ENCODE assay signal across 8 cellular contexts in the genomic region with DNA sequence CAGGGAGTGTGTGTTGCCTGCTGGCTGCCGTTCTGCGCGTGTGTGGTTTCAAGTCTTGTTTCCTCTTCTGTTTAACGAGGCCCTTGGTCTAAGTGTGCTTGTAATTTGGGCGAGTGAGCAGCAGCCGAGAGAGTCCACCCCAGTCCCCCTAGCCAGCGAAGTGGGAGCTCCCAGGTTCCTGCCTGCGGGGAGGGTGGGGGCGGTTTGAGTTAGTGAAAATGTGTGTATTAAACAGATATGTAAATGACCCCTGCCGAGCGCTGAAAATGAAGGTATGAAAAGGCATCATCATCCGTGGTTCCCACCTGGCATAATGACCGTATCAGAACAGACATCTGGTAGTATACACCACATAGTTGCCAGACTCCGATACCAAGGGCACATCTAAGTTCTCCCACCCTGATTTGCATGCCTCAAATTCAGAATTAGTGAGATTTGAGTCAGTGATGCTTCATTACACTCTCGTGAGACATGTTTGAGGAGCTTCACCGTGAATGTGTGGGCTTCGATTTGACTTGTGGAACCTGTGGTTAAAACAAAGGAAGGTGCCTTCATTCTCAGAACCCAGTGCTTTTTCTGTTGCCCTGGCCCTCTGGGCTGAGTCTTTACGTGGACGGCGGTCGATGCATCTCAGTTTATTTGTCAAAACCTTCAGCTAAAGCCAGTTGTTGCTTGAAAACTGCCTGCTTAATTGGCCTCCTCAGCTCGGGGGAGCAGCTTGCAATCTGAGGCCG.
DNase-seq lines count a peak whose midpoint lies in the region; ATAC-seq and TF ChIP-seq lines count a peak whose summit lies in the region.

No MANE protein-coding gene starts in this region.

- POLR2A ChIA-PET in WTC11 (lab: Charles Lee): no interaction called here

- H3K9me3 Mint-ChIP-seq in WTC11: no peaks in the 10 kb centered on the region
- no peaks in the 10 kb centered on the region for H3K9me3 Mint-ChIP-seq in memory B cell

- no peaks in the 10 kb centered on the region for H3K27me3 Mint-ChIP-seq in WTC11 (ENCODE audit: low read depth)
- no peaks in the 10 kb centered on the region for H3K27me3 Mint-ChIP-seq in memory B cell

- CTCF ChIA-PET in WTC11 (lab: Charles Lee): interaction anchor here (1.3 to 1.5 kb wide), 2 partner anchors 11 to 22 kb away, joined by 5 to 7 read pairs; no protein-coding TSS in a partner anchor

- DNase-seq in WTC11 (ENCODE audit: low spot score): peak; percentile 12
- peak; percentile 21 to 47 for DNase-seq in memory B cell (ENCODE audit: low spot score in 2 of 2)
- no peak for DNase-seq in hypothalamus (lab: John Stamatoyannopoulos, UW)
- no peak for DNase-seq in NCI-H510A (lab: John Stamatoyannopoulos, UW)
- DNase-seq in hippocampal formation (lab: John Stamatoyannopoulos, UW): no peak
- no peak for DNase-seq in GF-D8 (lab: John Stamatoyannopoulos, UW)

- peak; percentile 86 for ATAC-seq in GM19023 (IDR thresholded peaks at IDR 0.05; ENCODE audit: unreplicated experiment)
- ATAC-seq in HG02885 (IDR thresholded peaks at IDR 0.05; ENCODE audit: poor library complexity, unreplicated experiment): peak; percentile 84
- ATAC-seq in WTC11: no peak
- peak; percentile 86 for ATAC-seq in memory B cell (ENCODE audit: low read depth)

- no peak overlapping the region for H3K4me3 Mint-ChIP-seq in WTC11
- peak overlapping the region; percentile 68 for H3K4me3 Mint-ChIP-seq in memory B cell

- H3K27ac Mint-ChIP-seq in WTC11 (peak overlapping the region; percentile 92), memory B cell (peak overlapping the region; percentile 81)

- H3K36me3 Mint-ChIP-seq in WTC11 (peaks cover 17% of the 10 kb centered on the region), memory B cell (peaks cover 19% of the 10 kb centered on the region)

- H3K4me1 Mint-ChIP-seq in WTC11 (peaks cover 29% of the 10 kb centered on the region), memory B cell (peaks cover 12% of the 10 kb centered on the region)

- TF ChIP-seq CTCF in WTC11 (IDR thresholded peaks at IDR 0.05): no peak

TF ChIP-seq in WTC11, 78 proteins besides CTCF, POLR2A, EP300 and RAD21:
- TF ChIP-seq, protein P1, sequence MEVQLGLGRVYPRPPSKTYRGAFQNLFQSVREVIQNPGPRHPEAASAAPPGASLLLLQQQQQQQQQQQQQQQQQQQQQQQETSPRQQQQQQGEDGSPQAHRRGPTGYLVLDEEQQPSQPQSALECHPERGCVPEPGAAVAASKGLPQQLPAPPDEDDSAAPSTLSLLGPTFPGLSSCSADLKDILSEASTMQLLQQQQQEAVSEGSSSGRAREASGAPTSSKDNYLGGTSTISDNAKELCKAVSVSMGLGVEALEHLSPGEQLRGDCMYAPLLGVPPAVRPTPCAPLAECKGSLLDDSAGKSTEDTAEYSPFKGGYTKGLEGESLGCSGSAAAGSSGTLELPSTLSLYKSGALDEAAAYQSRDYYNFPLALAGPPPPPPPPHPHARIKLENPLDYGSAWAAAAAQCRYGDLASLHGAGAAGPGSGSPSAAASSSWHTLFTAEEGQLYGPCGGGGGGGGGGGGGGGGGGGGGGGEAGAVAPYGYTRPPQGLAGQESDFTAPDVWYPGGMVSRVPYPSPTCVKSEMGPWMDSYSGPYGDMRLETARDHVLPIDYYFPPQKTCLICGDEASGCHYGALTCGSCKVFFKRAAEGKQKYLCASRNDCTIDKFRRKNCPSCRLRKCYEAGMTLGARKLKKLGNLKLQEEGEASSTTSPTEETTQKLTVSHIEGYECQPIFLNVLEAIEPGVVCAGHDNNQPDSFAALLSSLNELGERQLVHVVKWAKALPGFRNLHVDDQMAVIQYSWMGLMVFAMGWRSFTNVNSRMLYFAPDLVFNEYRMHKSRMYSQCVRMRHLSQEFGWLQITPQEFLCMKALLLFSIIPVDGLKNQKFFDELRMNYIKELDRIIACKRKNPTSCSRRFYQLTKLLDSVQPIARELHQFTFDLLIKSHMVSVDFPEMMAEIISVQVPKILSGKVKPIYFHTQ (CRISPR knock-in tag; IDR thresholded peaks at IDR 0.05): no peak
- TF ChIP-seq TEAD4 (CRISPR knock-in tag; IDR thresholded peaks at IDR 0.05) (no peak), ZNF121 (CRISPR knock-in tag; IDR thresholded peaks at IDR 0.05) (no peak), TEAD1 (CRISPR knock-in tag; IDR thresholded peaks at IDR 0.05) (no peak), OVOL2 (CRISPR knock-in tag; IDR thresholded peaks at IDR 0.05; ENCODE audit: borderline replicate concordance) (no peak), CREB1 (CRISPR knock-in tag; IDR thresholded peaks at IDR 0.05) (no peak), JAZF1 (CRISPR knock-in tag; IDR thresholded peaks at IDR 0.05) (no peak), ZNF232 (CRISPR knock-in tag; IDR thresholded peaks at IDR 0.05) (no peak), JUN (CRISPR knock-in tag; IDR thresholded peaks at IDR 0.05) (no peak), FOXK1 (CRISPR knock-in tag; IDR thresholded peaks at IDR 0.05) (no peak), ZNF263 (CRISPR knock-in tag; IDR thresholded peaks at IDR 0.05; ENCODE audit: low read depth) (no peak), ESRRA (CRISPR knock-in tag; IDR thresholded peaks at IDR 0.05; ENCODE audit: borderline replicate concordance) (no peak), ZNF396 (CRISPR knock-in tag; IDR thresholded peaks at IDR 0.05; ENCODE audit: borderline replicate concordance) (no peak)
- TF ChIP-seq, protein P2, sequence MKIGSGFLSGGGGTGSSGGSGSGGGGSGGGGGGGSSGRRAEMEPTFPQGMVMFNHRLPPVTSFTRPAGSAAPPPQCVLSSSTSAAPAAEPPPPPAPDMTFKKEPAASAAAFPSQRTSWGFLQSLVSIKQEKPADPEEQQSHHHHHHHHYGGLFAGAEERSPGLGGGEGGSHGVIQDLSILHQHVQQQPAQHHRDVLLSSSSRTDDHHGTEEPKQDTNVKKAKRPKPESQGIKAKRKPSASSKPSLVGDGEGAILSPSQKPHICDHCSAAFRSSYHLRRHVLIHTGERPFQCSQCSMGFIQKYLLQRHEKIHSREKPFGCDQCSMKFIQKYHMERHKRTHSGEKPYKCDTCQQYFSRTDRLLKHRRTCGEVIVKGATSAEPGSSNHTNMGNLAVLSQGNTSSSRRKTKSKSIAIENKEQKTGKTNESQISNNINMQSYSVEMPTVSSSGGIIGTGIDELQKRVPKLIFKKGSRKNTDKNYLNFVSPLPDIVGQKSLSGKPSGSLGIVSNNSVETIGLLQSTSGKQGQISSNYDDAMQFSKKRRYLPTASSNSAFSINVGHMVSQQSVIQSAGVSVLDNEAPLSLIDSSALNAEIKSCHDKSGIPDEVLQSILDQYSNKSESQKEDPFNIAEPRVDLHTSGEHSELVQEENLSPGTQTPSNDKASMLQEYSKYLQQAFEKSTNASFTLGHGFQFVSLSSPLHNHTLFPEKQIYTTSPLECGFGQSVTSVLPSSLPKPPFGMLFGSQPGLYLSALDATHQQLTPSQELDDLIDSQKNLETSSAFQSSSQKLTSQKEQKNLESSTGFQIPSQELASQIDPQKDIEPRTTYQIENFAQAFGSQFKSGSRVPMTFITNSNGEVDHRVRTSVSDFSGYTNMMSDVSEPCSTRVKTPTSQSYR (CRISPR knock-in tag; IDR thresholded peaks at IDR 0.05): no peak
- TF ChIP-seq, protein P3, sequence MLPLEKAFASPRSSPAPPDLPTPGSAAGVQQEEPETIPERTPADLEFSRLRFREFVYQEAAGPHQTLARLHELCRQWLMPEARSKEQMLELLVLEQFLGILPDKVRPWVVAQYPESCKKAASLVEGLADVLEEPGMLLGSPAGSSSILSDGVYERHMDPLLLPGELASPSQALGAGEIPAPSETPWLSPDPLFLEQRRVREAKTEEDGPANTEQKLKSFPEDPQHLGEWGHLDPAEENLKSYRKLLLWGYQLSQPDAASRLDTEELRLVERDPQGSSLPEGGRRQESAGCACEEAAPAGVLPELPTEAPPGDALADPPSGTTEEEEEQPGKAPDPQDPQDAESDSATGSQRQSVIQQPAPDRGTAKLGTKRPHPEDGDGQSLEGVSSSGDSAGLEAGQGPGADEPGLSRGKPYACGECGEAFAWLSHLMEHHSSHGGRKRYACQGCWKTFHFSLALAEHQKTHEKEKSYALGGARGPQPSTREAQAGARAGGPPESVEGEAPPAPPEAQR (CRISPR knock-in tag; IDR thresholded peaks at IDR 0.05): no peak
- TF ChIP-seq, protein P4, sequence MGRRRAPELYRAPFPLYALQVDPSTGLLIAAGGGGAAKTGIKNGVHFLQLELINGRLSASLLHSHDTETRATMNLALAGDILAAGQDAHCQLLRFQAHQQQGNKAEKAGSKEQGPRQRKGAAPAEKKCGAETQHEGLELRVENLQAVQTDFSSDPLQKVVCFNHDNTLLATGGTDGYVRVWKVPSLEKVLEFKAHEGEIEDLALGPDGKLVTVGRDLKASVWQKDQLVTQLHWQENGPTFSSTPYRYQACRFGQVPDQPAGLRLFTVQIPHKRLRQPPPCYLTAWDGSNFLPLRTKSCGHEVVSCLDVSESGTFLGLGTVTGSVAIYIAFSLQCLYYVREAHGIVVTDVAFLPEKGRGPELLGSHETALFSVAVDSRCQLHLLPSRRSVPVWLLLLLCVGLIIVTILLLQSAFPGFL (CRISPR knock-in tag; IDR thresholded peaks at IDR 0.05; ENCODE audit: borderline replicate concordance): no peak
- TF ChIP-seq, protein P5, sequence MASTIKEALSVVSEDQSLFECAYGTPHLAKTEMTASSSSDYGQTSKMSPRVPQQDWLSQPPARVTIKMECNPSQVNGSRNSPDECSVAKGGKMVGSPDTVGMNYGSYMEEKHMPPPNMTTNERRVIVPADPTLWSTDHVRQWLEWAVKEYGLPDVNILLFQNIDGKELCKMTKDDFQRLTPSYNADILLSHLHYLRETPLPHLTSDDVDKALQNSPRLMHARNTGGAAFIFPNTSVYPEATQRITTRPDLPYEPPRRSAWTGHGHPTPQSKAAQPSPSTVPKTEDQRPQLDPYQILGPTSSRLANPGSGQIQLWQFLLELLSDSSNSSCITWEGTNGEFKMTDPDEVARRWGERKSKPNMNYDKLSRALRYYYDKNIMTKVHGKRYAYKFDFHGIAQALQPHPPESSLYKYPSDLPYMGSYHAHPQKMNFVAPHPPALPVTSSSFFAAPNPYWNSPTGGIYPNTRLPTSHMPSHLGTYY (CRISPR knock-in tag; IDR thresholded peaks at IDR 0.05): no peak
- TF ChIP-seq, protein P6, sequence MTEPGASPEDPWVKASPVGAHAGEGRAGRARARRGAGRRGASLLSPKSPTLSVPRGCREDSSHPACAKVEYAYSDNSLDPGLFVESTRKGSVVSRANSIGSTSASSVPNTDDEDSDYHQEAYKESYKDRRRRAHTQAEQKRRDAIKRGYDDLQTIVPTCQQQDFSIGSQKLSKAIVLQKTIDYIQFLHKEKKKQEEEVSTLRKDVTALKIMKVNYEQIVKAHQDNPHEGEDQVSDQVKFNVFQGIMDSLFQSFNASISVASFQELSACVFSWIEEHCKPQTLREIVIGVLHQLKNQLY (CRISPR knock-in tag; IDR thresholded peaks at IDR 0.05): no peak

Comparison
In these comparisons a context has a peak if more than half of its experiments do, and no peak if none do; other contexts are left out.
1. DNase-seq: peak in WTC11 (single experiment) and memory B cell (2 of 2); none in hypothalamus (0 of 51), NCI-H510A (single experiment), hippocampal formation (0 of 2) and GF-D8 (single experiment).